In genomic region chr12:27818421-27818918, GRCh38 we compare ENCODE assay signal across 1 cellular context.
TF ChIP-seq lines count a peak whose summit lies in the region.

No MANE protein-coding gene starts in this region.

TF ChIP-seq in K562, 482 proteins besides CTCF, POLR2A, EP300 and RAD21 (continued from another document and continues in another):
- TF ChIP-seq ZNF518B (CRISPR knock-in tag; IDR thresholded peaks at IDR 0.05) (no peak), SIRT6 (IDR thresholded peaks at IDR 0.05; ENCODE audit: low read depth, low read length) (no peak), E2F5 (CRISPR knock-in tag; IDR thresholded peaks at IDR 0.05) (no peak), SAP30 (IDR thresholded peaks at IDR 0.05; ENCODE audit: borderline replicate concordance, insufficient read depth, low read depth, low read length, poor library complexity, severe bottlenecking) (no peak), CUX1 (CRISPR knock-in tag; IDR thresholded peaks at IDR 0.05) (no peak), NFATC3 (IDR thresholded peaks at IDR 0.05) (no peak), ZNF274 (IDR thresholded peaks at IDR 0.05; ENCODE audit: borderline replicate concordance, low read depth, low read length) (no peak), ARID3B (CRISPR knock-in tag; IDR thresholded peaks at IDR 0.05; ENCODE audit: borderline replicate concordance) (no peak), TBP (optimal IDR thresholded peaks at IDR 0.05; ENCODE audit: low read depth, low read length) (no peak), BACH1 (tag; IDR thresholded peaks at IDR 0.05) (peak; percentile 69; the same call in 1 of the 2 replicates), NBN (IDR thresholded peaks at IDR 0.05; ENCODE audit: low read depth) (no peak), ZBTB26 (CRISPR knock-in tag; IDR thresholded peaks at IDR 0.05) (no peak), ZNF511 (CRISPR knock-in tag; IDR thresholded peaks at IDR 0.05) (no peak), CREB1 (IDR thresholded peaks at IDR 0.05) (no peak), CREB1 (CRISPR knock-in tag; IDR thresholded peaks at IDR 0.05) (no peak), DACH1 (IDR thresholded peaks at IDR 0.05; ENCODE audit: partially characterized antibody) (no peak), MNT (conservative IDR thresholded peaks at IDR 0.05) (no peak), ARID3A (IDR thresholded peaks at IDR 0.05; ENCODE audit: borderline replicate concordance, low read depth, low read length) (no peak), MTA1 (IDR thresholded peaks at IDR 0.05; ENCODE audit: borderline replicate concordance) (no peak), CREB3L1 (IDR thresholded peaks at IDR 0.05; ENCODE audit: borderline replicate concordance, low read depth) (no peak), ZNF408 (CRISPR knock-in tag; IDR thresholded peaks at IDR 0.05; ENCODE audit: low read depth) (no peak), GABPB1 (CRISPR knock-in tag; IDR thresholded peaks at IDR 0.05) (no peak), EZH2 (IDR thresholded peaks at IDR 0.05; ENCODE audit: borderline replicate concordance, low read depth, low read length) (no peak)
